8 cellular contexts compared by ENCODE assay signal in genomic region chr16:31880322-31880979, GRCh38. TPM values are rescaled to one million over a fixed set of nuclear protein-coding genes. Genes with fewer than 3 reads are reported as not detected.
DNase-seq lines count a peak whose midpoint lies in the region; ATAC-seq, FAIRE-seq and TF ChIP-seq lines count a peak whose summit lies in the region.

No MANE protein-coding gene starts in this region.

- H3K4me1 ChIP-seq in CD8-positive, alpha-beta T cell (ENCODE audit: insufficient read depth, low read length): peaks cover 54% of the 10 kb centered on the region

- H3K4me1 Mint-ChIP-seq in CD8-positive, alpha-beta T cell (ENCODE audit: low read depth): peaks cover 90% of the 10 kb centered on the region
- peaks cover 18% of the 10 kb centered on the region for H3K4me1 Mint-ChIP-seq in mesothelial cell of epicardium

- POLR2A ChIA-PET in CD8-positive, alpha-beta T cell (lab: Charles Lee): no interaction called here

- peak; percentile 59 for ATAC-seq in CD8-positive, alpha-beta T cell
- ATAC-seq in HG03439 (IDR thresholded peaks at IDR 0.05; ENCODE audit: unreplicated experiment): no peak

- no peak for TF ChIP-seq CTCF in CD8-positive, alpha-beta T cell (IDR thresholded peaks at IDR 0.05)
- no peak for TF ChIP-seq CTCF in mesothelial cell of epicardium (IDR thresholded peaks at IDR 0.05; ENCODE audit: unreplicated experiment)

- FAIRE-seq in H54 (lab: Jason Lieb, UNC): peak; percentile 61
- peak; percentile 84 for FAIRE-seq in RCC 7860 (lab: Jason Lieb, UNC)

- CTCF ChIA-PET in CD8-positive, alpha-beta T cell (lab: Charles Lee): interaction anchor here (0.6 to 1.1 kb wide), 2 partner anchors 12 to 76 kb away, joined by 3 read pairs; no protein-coding TSS in a partner anchor

- H3K4me3 Mint-ChIP-seq in CD8-positive, alpha-beta T cell: peak overlapping the region; percentile 1
- H3K4me3 Mint-ChIP-seq in mesothelial cell of epicardium: no peak overlapping the region

- no peaks in the 10 kb centered on the region for H3K36me3 ChIP-seq in CD8-positive, alpha-beta T cell (ENCODE audit: insufficient read depth, low read length)

- no peaks in the 10 kb centered on the region for H3K9me3 Mint-ChIP-seq in CD8-positive, alpha-beta T cell
- H3K9me3 Mint-ChIP-seq in mesothelial cell of epicardium: no peaks in the 10 kb centered on the region

- H3K4me3 ChIP-seq in CD8-positive, alpha-beta T cell (ENCODE audit: low read depth, low read length): no peak overlapping the region

- intact Hi-C loops in CD8-positive, alpha-beta T cell (cut with DNase I, micrococcal nuclease): no loop called here

- DNase-seq in CD8-positive, alpha-beta T cell: peak in 2 of 7 experiments; percentile 40 to 51
- DNase-seq in H54 (ENCODE audit: insufficient read length, low spot score) (peak; percentile 26), RCC 7860 (ENCODE audit: low spot score) (peak; percentile 92), cerebellum (ENCODE audit: low spot score) (peak; percentile 41), mesothelial cell of epicardium (ENCODE audit: low spot score in 2 of 2, unreplicated experiment in 2 of 2) (no peak), HuH-7 (ENCODE audit: low spot score) (no peak), OCI-M2 (lab: John Stamatoyannopoulos, UW; ENCODE audit: unreplicated experiment) (no peak)

- no peaks in the 10 kb centered on the region for H3K27me3 ChIP-seq in CD8-positive, alpha-beta T cell (ENCODE audit: insufficient read depth, low read length)

- TF ChIP-seq POLR2A in H54 (IDR thresholded peaks at IDR 0.05; ENCODE audit: low read depth, low read length): no peak

- H3K27ac ChIP-seq in CD8-positive, alpha-beta T cell (ENCODE audit: low read depth, low read length): no peak overlapping the region

- peaks cover 68% of the 10 kb centered on the region for H3K36me3 Mint-ChIP-seq in CD8-positive, alpha-beta T cell
- H3K36me3 Mint-ChIP-seq in mesothelial cell of epicardium: peaks cover 11% of the 10 kb centered on the region

- H3K27ac Mint-ChIP-seq in CD8-positive, alpha-beta T cell: peak overlapping the region; percentile 85
- H3K27ac Mint-ChIP-seq in mesothelial cell of epicardium: peak overlapping the region; percentile 56

- H3K9me3 ChIP-seq in CD8-positive, alpha-beta T cell (ENCODE audit: low read length): no peaks in the 10 kb centered on the region

- no peaks in the 10 kb centered on the region for H3K27me3 Mint-ChIP-seq in CD8-positive, alpha-beta T cell (ENCODE audit: low read depth)
- no peaks in the 10 kb centered on the region for H3K27me3 Mint-ChIP-seq in mesothelial cell of epicardium (ENCODE audit: low read depth)

RNA-seq across cellular contexts. Expression of gene ZNF267, which starts 6.8 kb away (rescaled TPM):
- 10 to 100 TPM; 78.6 to 80.1 TPM for total RNA-seq in CD8-positive, alpha-beta T cell
- total RNA-seq in cerebellum (9.3 TPM), mesothelial cell of epicardium (12.9 to 14.2 TPM (median 13.5 TPM) in 3 replicates)

Comparison
In these comparisons a context has a peak if more than half of its experiments do, and no peak if none do; other contexts are left out.
1. DNase-seq: peak in H54 (single experiment), RCC 7860 (single experiment) and cerebellum (single experiment); none in mesothelial cell of epicardium (0 of 2), HuH-7 (single experiment) and OCI-M2 (single experiment).